In genomic region chr18:59867337-59868104, GRCh38 we compare ENCODE assay signal across 24 cellular contexts. TPM values are rescaled to one million over a fixed set of nuclear protein-coding genes. Genes with fewer than 3 reads are reported as not detected.
DNase-seq lines count a peak whose midpoint lies in the region; ATAC-seq and TF ChIP-seq lines count a peak whose summit lies in the region.
"Had no signal": no experiment of that assay in that cellular context is flagged by ENCODE, and none has a peak within 500 bp of the region (broad histone marks: within the 10 kb centered on the region; RNA-seq: fewer than 3 reads in every experiment).

No MANE protein-coding gene starts in this region.

- no peak for TF ChIP-seq POLR2A in GM18505 (IDR thresholded peaks at IDR 0.05; ENCODE audit: borderline replicate concordance, extremely low read depth, insufficient read depth, insufficient read length)

- peak overlapping the region; percentile 43; the same call in 1 of the 2 replicates for H3K9ac ChIP-seq in iPS-20b (ENCODE audit: low read depth, low read length)
- H3K9ac ChIP-seq: SK-N-SH had no signal

- H3K27me3 Mint-ChIP-seq in WTC11 (ENCODE audit: low read depth), result no peaks in the 10 kb centered on the region

- H3K27ac Mint-ChIP-seq in WTC11, result peak overlapping the region; percentile 81
- H3K27ac Mint-ChIP-seq: HFFc6 had no signal

- peaks cover 60% of the 10 kb centered on the region for H3K4me1 Mint-ChIP-seq in WTC11

- no peaks in the 10 kb centered on the region for H3K9me3 Mint-ChIP-seq in WTC11
- H3K9me3 Mint-ChIP-seq: HFFc6 had no signal

- peaks cover 10% of the 10 kb centered on the region for H3K4me1 ChIP-seq in HEK293 (ENCODE audit: control insufficient read depth, insufficient read depth, low read length)
- H3K4me1 ChIP-seq in iPS-20b (ENCODE audit: insufficient read depth, low read length), result peaks cover 35% of the 10 kb centered on the region; the same call in 1 of the 2 replicates
- H3K4me1 ChIP-seq: Caco-2 had no signal

- POLR2A ChIA-PET in HEK293 (lab: Yijun Ruan, JAX) (no interaction called here), WTC11 (lab: Charles Lee) (interaction anchor here (2.1 kb wide), 1 partner anchor 33 kb away, joined by 5 read pairs; the partner anchor contains the start of gene PMAIP1)

- CTCF ChIA-PET in HEK293 (lab: Yijun Ruan, JAX) (no interaction called here), WTC11 (lab: Charles Lee) (interaction anchor here (0.6 kb wide), 1 partner anchor 559 kb away, joined by 4 read pairs; no protein-coding TSS in a partner anchor)

- H3K9me3 ChIP-seq in HEK293 (ENCODE audit: control insufficient read depth, insufficient read depth, low read depth, low read length) (no peaks in the 10 kb centered on the region), iPS-20b (ENCODE audit: insufficient read depth, low read depth, low read length) (no peaks in the 10 kb centered on the region)
- H3K9me3 ChIP-seq: Caco-2, SK-N-SH had no signal

- TF ChIP-seq CTCF in HEK293 (tag by site-specific recombination; IDR thresholded peaks at IDR 0.05), result no peak
- TF ChIP-seq CTCF in WTC11 (IDR thresholded peaks at IDR 0.05), result no peak

- H3K4me3 ChIP-seq in HEK293 (ENCODE audit: low read depth, low read length), result no peak overlapping the region
- peak overlapping the region; percentile 33; the same call in 1 of the 2 replicates for H3K4me3 ChIP-seq in iPS-20b (ENCODE audit: low read length)

- no peak overlapping the region for H3K27ac ChIP-seq in HEK293 (ENCODE audit: extremely low read depth, low read depth, low read length)
- H3K27ac ChIP-seq in iPS-20b (ENCODE audit: low read length), result peak overlapping the region; percentile 64
- H3K27ac ChIP-seq: C4-2B had no signal

- ATAC-seq in WTC11, result peak; percentile 9
- no peak for ATAC-seq in GM18861 (IDR thresholded peaks at IDR 0.05; ENCODE audit: unreplicated experiment)
- ATAC-seq in GM18505 (IDR thresholded peaks at IDR 0.05; ENCODE audit: unreplicated experiment), result no peak
- no peak for ATAC-seq in GM18517 (IDR thresholded peaks at IDR 0.05; ENCODE audit: unreplicated experiment)

- no peaks in the 10 kb centered on the region for H3K27me3 ChIP-seq in iPS-20b (ENCODE audit: insufficient read depth, low read length)

- DNase-seq in WTC11 (ENCODE audit: low spot score) (no peak), renal cortical epithelial cell (ENCODE audit: low read depth) (peak; percentile 25)
- DNase-seq: ACHN, Caco-2, DMS153, GDM1, GOT3, HFFc6, Kasumi-1, MM.1S, NCI-H1092 treated with DMSO at 0.1 percent for 48 hours, NCI-H146, NCI-H2029 treated with DMSO at 0.1 percent for 48 hours, NCI-H446 treated with DMSO at 0.1 percent for 48 hours, NCI-H69, RPMI8226, SHP77 treated with DMSO at 0.1 percent for 48 hours, SK-N-SH had no signal

- no peaks in the 10 kb centered on the region for H3K36me3 ChIP-seq in HEK293 (ENCODE audit: control insufficient read depth in 2 of 2, insufficient read depth in 1 of 2, low read length in 2 of 2)
- no peaks in the 10 kb centered on the region for H3K36me3 ChIP-seq in iPS-20b (ENCODE audit: insufficient read depth, low read depth, low read length)

- no peak overlapping the region for H3K4me3 Mint-ChIP-seq in WTC11
- H3K4me3 Mint-ChIP-seq: HFFc6 had no signal

- H3K36me3 Mint-ChIP-seq in WTC11, result no peaks in the 10 kb centered on the region

TF ChIP-seq in HEK293, 187 proteins besides CTCF, POLR2A, EP300 and RAD21:
- TF ChIP-seq ZNF473 (tag by site-specific recombination; IDR thresholded peaks at IDR 0.05) (no peak), ZNF121 (tag by site-specific recombination; IDR thresholded peaks at IDR 0.05) (peak; percentile 84; the same call in 1 of the 2 replicates)

TF ChIP-seq in WTC11, 78 proteins besides CTCF, POLR2A, EP300 and RAD21:
- TF ChIP-seq FOXP4 (CRISPR knock-in tag; IDR thresholded peaks at IDR 0.05) (peak; percentile 65; the same call in 1 of the 2 replicates), FOXK1 (CRISPR knock-in tag; IDR thresholded peaks at IDR 0.05) (peak; percentile 40; the same call in 1 of the 2 replicates), ZNF263 (CRISPR knock-in tag; IDR thresholded peaks at IDR 0.05; ENCODE audit: low read depth) (no peak), ZNF121 (CRISPR knock-in tag; IDR thresholded peaks at IDR 0.05) (peak; percentile 97)
TF ChIP-seq in WTC11: peak in this region for 3.

RNA-seq across cellular contexts. Expression of gene PMAIP1, which starts 32.3 kb away (rescaled TPM):
- total RNA-seq in WTC11 (2021), result 152 to 162 TPM (median 161 TPM) in 3 replicates
- total RNA-seq in renal cortical epithelial cell, result 11.6 and 69.3 TPM in 2 replicates

Comparison
In these comparisons a context has a peak if more than half of its experiments do, and no peak if none do; other contexts are left out.
1. Of the 8 proteins assayed by ChIP-seq in both HEK293 and WTC11: peak only in HEK293: none; only in WTC11: none; in both: ZNF121; in neither: 7.